ENCODE assay signal across 12 cellular contexts in genomic region chr2:64837925-64838641, GRCh38.
DNase-seq lines count a peak whose midpoint lies in the region; ATAC-seq, FAIRE-seq and TF ChIP-seq lines count a peak whose summit lies in the region.
"Had no signal": no experiment of that assay in that cellular context is flagged by ENCODE, and none has a peak within 500 bp of the region (broad histone marks: within the 10 kb centered on the region; RNA-seq: fewer than 3 reads in every experiment).

No MANE protein-coding gene starts in this region.

- H3K9me3 Mint-ChIP-seq in stimulated activated memory B cell treated with anti-CD40 and anti-IgM and Interleukin-4, amounts not matched to agents 10 μg/mL and 1 μg/mL and 100 μg/mL, for 72 hours = no peaks in the 10 kb centered on the region
- H3K9me3 Mint-ChIP-seq: activated CD4-positive, alpha-beta memory T cell treated with anti-CD3 and anti-CD28 coated beads for 36 hours had no signal

- H3K9ac ChIP-seq in HCT116 (ENCODE audit: low read length) = peak overlapping the region; percentile 75

- ATAC-seq in HCT116 = peak; percentile 37
- peak in 6 of 8 donors; percentile 16 to 71 (median 49) for ATAC-seq in heart right ventricle
- peak; percentile 72 for ATAC-seq in stimulated activated memory B cell treated with anti-CD40 and anti-IgM and Interleukin-4, amounts not matched to agents 10 μg/mL and 1 μg/mL and 100 μg/mL, for 72 hours
- ATAC-seq in HG02610 (IDR thresholded peaks at IDR 0.05; ENCODE audit: unreplicated experiment) = no peak

- CTCF ChIA-PET in HCT116 (lab: Charles Lee) = interaction anchor here (1.0 to 2.3 kb wide), 8 partner anchors 21 to 315 kb away, joined by 3 to 15 read pairs (median 3); partner anchors contain the start of gene SERTAD2
- CTCF ChIA-PET in HEK293T (lab: Yijun Ruan, JAX) = interaction anchor here (0.7 kb wide), 3 partner anchors 10 to 242 kb away, joined by 4 to 7 read pairs (median 4); no protein-coding TSS in a partner anchor

- H4K20me1 ChIP-seq in HCT116 (ENCODE audit: insufficient read depth) = no peaks in the 10 kb centered on the region

- H3K27me3 ChIP-seq in HCT116 (ENCODE audit: insufficient read depth, low read length) (no peaks in the 10 kb centered on the region), heart right ventricle (no peaks in the 10 kb centered on the region), small intestine (ENCODE audit: control insufficient read depth in 2 of 2, insufficient read depth in 2 of 2, low read length in 2 of 2) (no peaks in the 10 kb centered on the region)

- RAD21 ChIA-PET in HCT116 (lab: Charles Lee; ENCODE audit: low non-redundant PET in 1 of 2, low total read pairs in 2 of 2, uncharacterized antibody in 2 of 2, unreplicated experiment in 2 of 2) = interaction anchor here (0.7 to 1.6 kb wide), 7 partner anchors 21 to 189 kb away, joined by 3 to 11 read pairs (median 5); partner anchors contain the start of gene SERTAD2 (in 1 of the 2)

- DNase-seq in HCT116 (ENCODE audit: low read depth, low spot score) (peak; percentile 66), RPMI7951 (ENCODE audit: low read depth) (peak; percentile 63), heart right ventricle (peak; percentile 21 to 27), NCI-H748 (lab: John Stamatoyannopoulos, UW; ENCODE audit: unreplicated experiment) (no peak), small intestine (no peak), HEK293T (ENCODE audit: extremely low spot score) (no peak)
- DNase-seq: activated CD4-positive, alpha-beta memory T cell treated with anti-CD3 and anti-CD28 coated beads for 36 hours; hippocampal formation; NCI-H748 treated with DMSO at 0.1 percent for 48 hours had no signal

- POLR2A ChIA-PET in HCT116 (lab: Charles Lee) = interaction anchor here (0.7 to 5.6 kb wide), 21 partner anchors 9 to 617 kb away, joined by 3 to 47 read pairs (median 5); partner anchors contain the start of gene SERTAD2
- POLR2A ChIA-PET in HEK293T (lab: Yijun Ruan, JAX) = interaction anchor here (1.3 kb wide), 1 partner anchor 21 kb away, joined by 4 read pairs; no protein-coding TSS in a partner anchor

- peak overlapping the region; percentile 75 for H3K27ac Mint-ChIP-seq in stimulated activated memory B cell treated with anti-CD40 and anti-IgM and Interleukin-4, amounts not matched to agents 10 μg/mL and 1 μg/mL and 100 μg/mL, for 72 hours
- H3K27ac Mint-ChIP-seq: activated CD4-positive, alpha-beta memory T cell treated with anti-CD3 and anti-CD28 coated beads for 36 hours; progenitor cell of endocrine pancreas had no signal

- no TSS peak for BruUV-seq in HCT116 (replicated peaks; lab: Mats Ljungman, UMichigan)

- peak overlapping the region; percentile 78 for H3K4me2 ChIP-seq in HCT116 (ENCODE audit: low read length)

- H3K9me2 ChIP-seq in HCT116 (ENCODE audit: insufficient read depth) = no peaks in the 10 kb centered on the region

- H3K27me3 Mint-ChIP-seq in stimulated activated memory B cell treated with anti-CD40 and anti-IgM and Interleukin-4, amounts not matched to agents 10 μg/mL and 1 μg/mL and 100 μg/mL, for 72 hours = no peaks in the 10 kb centered on the region
- H3K27me3 Mint-ChIP-seq: activated CD4-positive, alpha-beta memory T cell treated with anti-CD3 and anti-CD28 coated beads for 36 hours had no signal

- FAIRE-seq in small intestine (lab: Jason Lieb, UNC) = no peak

- peaks cover 57% of the 10 kb centered on the region for H3K4me1 Mint-ChIP-seq in stimulated activated memory B cell treated with anti-CD40 and anti-IgM and Interleukin-4, amounts not matched to agents 10 μg/mL and 1 μg/mL and 100 μg/mL, for 72 hours

- intact Hi-C loops in HCT116 (cut with micrococcal nuclease) (loop anchor here (2.0 kb wide), 3 partner anchors 21 to 191 kb away; no protein-coding TSS in a partner anchor), heart right ventricle (cut with DNase I) (loop anchor here in 3 of 10 donors (10.0 kb wide), 3 partner anchors 73 to 193 kb away; no protein-coding TSS in a partner anchor)

- WGBS in heart right ventricle, 2 donors = 61 to 74% methylated on average over 8 of the region's 8 CpGs
- WGBS in small intestine, 3 donors = 76 to 85% (median 83%) methylated on average over 8 of the region's 8 CpGs

- H3K27ac ChIP-seq in HCT116 (ENCODE audit: low read depth, low read length) = peak overlapping the region; percentile 97
- peak overlapping the region in 1 of 10 donors; percentile 81 for H3K27ac ChIP-seq in heart right ventricle
- H3K27ac ChIP-seq in small intestine (ENCODE audit: low read depth in 1 of 2, low read length in 1 of 2) = no peak overlapping the region

- TF ChIP-seq POLR2A in HCT116 (IDR thresholded peaks at IDR 0.05; ENCODE audit: borderline replicate concordance, extremely low read depth, insufficient read depth, insufficient read length) = no peak

- H2AFZ ChIP-seq in HCT116 (ENCODE audit: low read depth, low read length, poor library complexity, severe bottlenecking) = no peak overlapping the region

- no peak for TF ChIP-seq RAD21 in HCT116 (IDR thresholded peaks at IDR 0.05; ENCODE audit: low read depth)

- H3K36me3 ChIP-seq in HCT116 (ENCODE audit: control insufficient read depth in 1 of 2, insufficient read depth in 2 of 2, low read length in 2 of 2) (no peaks in the 10 kb centered on the region), heart right ventricle (no peaks in the 10 kb centered on the region), small intestine (ENCODE audit: control insufficient read depth in 2 of 2, insufficient read depth in 2 of 2, low read length in 2 of 2) (no peaks in the 10 kb centered on the region)

- peak overlapping the region; percentile 29 to 34 for H3K4me3 ChIP-seq in HCT116 (replicated peaks in 1 of 2; ENCODE audit: low read depth in 1 of 2, low read length in 2 of 2)
- H3K4me3 ChIP-seq in heart right ventricle = no peak overlapping the region
- H3K4me3 ChIP-seq in small intestine (ENCODE audit: low read depth in 1 of 2, low read length in 2 of 2) = no peak overlapping the region

- H3K9me3 ChIP-seq in HCT116 (ENCODE audit: control insufficient read depth in 1 of 2, insufficient read depth in 1 of 2, low read depth in 1 of 2, low read length in 2 of 2) (no peaks in the 10 kb centered on the region), heart right ventricle (no peaks in the 10 kb centered on the region), small intestine (ENCODE audit: control insufficient read depth, low read depth) (no peaks in the 10 kb centered on the region)

- H3K4me1 ChIP-seq in HCT116 (ENCODE audit: control insufficient read depth in 1 of 2, insufficient read depth in 2 of 2, low read length in 2 of 2) (peaks cover 73 to 93% of the 10 kb centered on the region in 2 experiments), heart right ventricle (peaks cover 0 to 54% (median 5%) of the 10 kb centered on the region in 9 donors), small intestine (ENCODE audit: control insufficient read depth in 2 of 2, insufficient read depth in 1 of 2, low read depth in 1 of 2, low read length in 1 of 2) (no peaks in the 10 kb centered on the region)

- no peak for TF ChIP-seq CTCF in HCT116 (IDR thresholded peaks at IDR 0.05 in 2 of 3, conservative IDR thresholded peaks at IDR 0.05 in 1 of 3; ENCODE audit: borderline replicate concordance in 1 of 3, insufficient read depth in 1 of 3, low read depth in 2 of 3, low read length in 2 of 3)
- TF ChIP-seq CTCF in heart right ventricle (IDR thresholded peaks at IDR 0.05) = no peak

- H3K36me3 Mint-ChIP-seq in stimulated activated memory B cell treated with anti-CD40 and anti-IgM and Interleukin-4, amounts not matched to agents 10 μg/mL and 1 μg/mL and 100 μg/mL, for 72 hours = no peaks in the 10 kb centered on the region
- H3K36me3 Mint-ChIP-seq: activated CD4-positive, alpha-beta memory T cell treated with anti-CD3 and anti-CD28 coated beads for 36 hours had no signal

- H3K79me2 ChIP-seq in HCT116 (ENCODE audit: insufficient read depth, low read length) = no peaks in the 10 kb centered on the region

- H3K4me3 Mint-ChIP-seq in stimulated activated memory B cell treated with anti-CD40 and anti-IgM and Interleukin-4, amounts not matched to agents 10 μg/mL and 1 μg/mL and 100 μg/mL, for 72 hours = no peak overlapping the region
- H3K4me3 Mint-ChIP-seq: activated CD4-positive, alpha-beta memory T cell treated with anti-CD3 and anti-CD28 coated beads for 36 hours had no signal

TF ChIP-seq in HCT116, 20 proteins besides CTCF, POLR2A, EP300 and RAD21:
- TF ChIP-seq ZFX (IDR thresholded peaks at IDR 0.05) = 0 out of 2 replicates have a peak, but pooled peaks have one; percentile 27
- no peak for TF ChIP-seq FOSL1 (IDR thresholded peaks at IDR 0.05; ENCODE audit: low read depth)
- TF ChIP-seq POLR2AphosphoS5 (IDR thresholded peaks at IDR 0.05; ENCODE audit: low read depth, low read length) = peak; percentile 71

TF ChIP-seq in HEK293T, 16 proteins besides CTCF, POLR2A, EP300 and RAD21:
- TF ChIP-seq SUZ12 (IDR thresholded peaks at IDR 0.05) (no peak), FOXM1 (IDR thresholded peaks at IDR 0.05; ENCODE audit: borderline replicate concordance) (no peak), SP1 (IDR thresholded peaks at IDR 0.05) (no peak), ZNF384 (IDR thresholded peaks at IDR 0.05) (no peak), NFRKB (IDR thresholded peaks at IDR 0.05) (no peak), BHLHE40 (IDR thresholded peaks at IDR 0.05; ENCODE audit: borderline replicate concordance) (no peak), TARDBP (IDR thresholded peaks at IDR 0.05) (no peak), FOXK2 (IDR thresholded peaks at IDR 0.05) (no peak), PKNOX1 (IDR thresholded peaks at IDR 0.05) (no peak), L3MBTL2 (conservative IDR thresholded peaks at IDR 0.05) (no peak), LEF1 (IDR thresholded peaks at IDR 0.05; ENCODE audit: borderline replicate concordance) (no peak), ELF4 (IDR thresholded peaks at IDR 0.05) (no peak)
TF ChIP-seq in HEK293T: peak in this region for 0.

Comparison
In these comparisons a context has a peak if more than half of its experiments do, and no peak if none do; other contexts are left out.
1. DNase-seq: peak in HCT116 (single experiment), RPMI7951 (single experiment) and heart right ventricle (2 of 2); none in NCI-H748 (single experiment), small intestine (single experiment) and HEK293T (single experiment).
2. H3K4me3 ChIP-seq: peak in HCT116 (2 of 2); none in heart right ventricle (0 of 10) and small intestine (0 of 2).